15 cellular contexts compared by ENCODE assay signal in genomic region chrX:69361286-69361926, GRCh38.
DNase-seq lines count a peak whose midpoint lies in the region; ATAC-seq, FAIRE-seq and TF ChIP-seq lines count a peak whose summit lies in the region.
"Had no signal": no experiment of that assay in that cellular context is flagged by ENCODE, and none has a peak within 500 bp of the region (broad histone marks: within the 10 kb centered on the region; RNA-seq: fewer than 3 reads in every experiment).

No MANE protein-coding gene starts in this region.

- H2BK120ac ChIP-seq in IMR-90 (ENCODE audit: low read depth, low read length) = no peak overlapping the region

- H2AFZ ChIP-seq in IMR-90 (replicated peaks; ENCODE audit: low read length, poor library complexity) (no peak overlapping the region), keratinocyte (ENCODE audit: control insufficient read depth, low read length) (no peak overlapping the region)

- no peak for TF ChIP-seq CTCF in AG04449 (IDR thresholded peaks at IDR 0.05; ENCODE audit: insufficient read depth, low read length, missing control alignments)
- no peak for TF ChIP-seq CTCF in IMR-90 (conservative IDR thresholded peaks at IDR 0.05; ENCODE audit: low read depth, low read length)
- TF ChIP-seq CTCF in cardiac fibroblast (IDR thresholded peaks at IDR 0.05; ENCODE audit: low read depth, low read length) = no peak
- no peak for TF ChIP-seq CTCF in keratinocyte (optimal IDR thresholded peaks at IDR 0.05 in 1 of 3, IDR thresholded peaks at IDR 0.05 in 1 of 3, conservative IDR thresholded peaks at IDR 0.05 in 1 of 3; ENCODE audit: extremely low read depth in 1 of 3, insufficient read depth in 2 of 3, low read length in 3 of 3)
- TF ChIP-seq CTCF in GM13977 (IDR thresholded peaks at IDR 0.05; ENCODE audit: extremely low read depth, insufficient read depth, missing control alignments) = no peak

- POLR2A ChIA-PET in AG04449 (lab: Yijun Ruan, JAX) = interaction anchor here (1.3 kb wide), 1 partner anchor 532 kb away, joined by 6 read pairs; the partner anchor contains the start of gene EFNB1
- POLR2A ChIA-PET in IMR-90 (lab: Charles Lee; ENCODE audit: unreplicated experiment) = no interaction called here

- no peaks in the 10 kb centered on the region for H3K36me3 ChIP-seq in IMR-90 (ENCODE audit: control insufficient read depth, insufficient read depth, low read length)
- H3K36me3 ChIP-seq in keratinocyte (ENCODE audit: control insufficient read depth in 2 of 2, extremely low read depth in 1 of 2, insufficient read depth in 2 of 2, low read length in 2 of 2) = no peaks in the 10 kb centered on the region
- H3K36me3 ChIP-seq: spleen had no signal

- H3K9me3 ChIP-seq in IMR-90 (ENCODE audit: control insufficient read depth, insufficient read depth, low read length) = no peaks in the 10 kb centered on the region
- H3K9me3 ChIP-seq in keratinocyte (ENCODE audit: control insufficient read depth, low read depth, low read length) = no peaks in the 10 kb centered on the region
- H3K9me3 ChIP-seq: spleen had no signal

- no peak overlapping the region for H2BK20ac ChIP-seq in IMR-90 (ENCODE audit: low read depth, low read length)

- no peak overlapping the region for H3K4me3 ChIP-seq in AG04449 (ENCODE audit: low read depth, low read length)
- no peak overlapping the region for H3K4me3 ChIP-seq in IMR-90 (ENCODE audit: insufficient read depth, low read depth, low read length)
- H3K4me3 ChIP-seq in cardiac fibroblast (replicated peaks in 1 of 2; ENCODE audit: low read depth in 2 of 2, low read length in 2 of 2) = no peak overlapping the region
- H3K4me3 ChIP-seq in keratinocyte (ENCODE audit: control insufficient read depth in 2 of 3, extremely low read depth in 1 of 3, insufficient read depth in 2 of 3, low read depth in 1 of 3, low read length in 3 of 3) = no peak overlapping the region
- H3K4me3 ChIP-seq: lung, spleen had no signal

- in situ Hi-C loops in IMR-90 (cut with MboI; ENCODE audit: low sequenced_read_pairs) = no loop called here
- in situ Hi-C loops in GM13977 (cut with MboI; ENCODE audit: low pct_unique_long_range_greater_than_20kb, low sequenced_read_pairs, unreplicated experiment) = no loop called here

- H3K14ac ChIP-seq in IMR-90 (replicated peaks; ENCODE audit: low read depth, low read length) = no peak overlapping the region

- peak; percentile 71 for FAIRE-seq in keratinocyte (lab: Jason Lieb, UNC)
- FAIRE-seq: HepG2 had no signal

- DNase-seq in AG04449 (ENCODE audit: low read depth, low spot score) = peak; percentile 24
- DNase-seq in IMR-90 = peak; percentile 1
- peak; percentile 0 to 75 for DNase-seq in cardiac fibroblast (ENCODE audit: low read depth in 2 of 2)
- DNase-seq in keratinocyte (ENCODE audit: low read depth, low spot score) = no peak
- DNase-seq in GM13977 (ENCODE audit: low spot score) = no peak
- DNase-seq in GDM1 (lab: John Stamatoyannopoulos, UW) = no peak
- no peak for DNase-seq in NCI-H2107 treated with DMSO at 0.1 percent for 48 hours (lab: John Stamatoyannopoulos, UW; ENCODE audit: unreplicated experiment)
- DNase-seq: activated CD4-positive, alpha-beta T cell treated with anti-CD3 and anti-CD28 coated beads for 4 hours; COR-L47; NCI-H1092 treated with DMSO at 0.1 percent for 48 hours; spleen had no signal

- WGBS in IMR-90 (ENCODE audit: extremely low coverage in 2 of 2, insufficient read length in 1 of 2), 2 experiments = 33% methylated on average over 1 of the region's 6 CpGs; no CpG with 5 or more reads in 1 of the 2 experiments

- H3K79me1 ChIP-seq in IMR-90 (ENCODE audit: low read depth in 1 of 2, low read length in 2 of 2) = no peaks in the 10 kb centered on the region

- H3K4me1 ChIP-seq in IMR-90 (ENCODE audit: control insufficient read depth, insufficient read depth, low read length) (no peaks in the 10 kb centered on the region), keratinocyte (ENCODE audit: control insufficient read depth, extremely low read depth, insufficient read depth, low read length) (peaks cover 7% of the 10 kb centered on the region)
- H3K4me1 ChIP-seq: spleen had no signal

- H3K9me1 ChIP-seq in IMR-90 (ENCODE audit: insufficient read depth, low read length) (no peaks in the 10 kb centered on the region), keratinocyte (ENCODE audit: control insufficient read depth, extremely low read depth, insufficient read depth, low read length) (no peaks in the 10 kb centered on the region)

- no peak for TF ChIP-seq RAD21 in IMR-90 (IDR thresholded peaks at IDR 0.05; ENCODE audit: low read length)

- no peak overlapping the region for H3K27ac ChIP-seq in IMR-90 (ENCODE audit: insufficient read depth, low read length)
- H3K27ac ChIP-seq in keratinocyte (ENCODE audit: control insufficient read depth, insufficient read depth, low read length) = no peak overlapping the region
- H3K27ac ChIP-seq: spleen had no signal

- H3K18ac ChIP-seq in IMR-90 (ENCODE audit: low read depth, low read length) = no peak overlapping the region

- H2AK5ac ChIP-seq in IMR-90 (ENCODE audit: low read depth, low read length) = no peak overlapping the region

- no peak overlapping the region for H2BK5ac ChIP-seq in IMR-90 (ENCODE audit: low read depth, low read length, poor library complexity, severe bottlenecking)

- H3K56ac ChIP-seq in IMR-90 (ENCODE audit: extremely low read depth, insufficient read depth, low read length) = no peak overlapping the region

- intact Hi-C loops in IMR-90 (cut with micrococcal nuclease) = no loop called here

- no peaks in the 10 kb centered on the region for H3K79me2 ChIP-seq in keratinocyte (ENCODE audit: control insufficient read depth, insufficient read depth, low read length)

- TF ChIP-seq POLR2A in IMR-90 (IDR thresholded peaks at IDR 0.05; ENCODE audit: low read depth, low read length) = no peak

- BruUV-seq in IMR-90 (replicated peaks; lab: Mats Ljungman, UMichigan) = no TSS peak

- H4K20me1 ChIP-seq in IMR-90 (ENCODE audit: insufficient read depth, low read length) (no peaks in the 10 kb centered on the region), keratinocyte (ENCODE audit: control insufficient read depth, extremely low read depth, insufficient read depth, low read length) (no peaks in the 10 kb centered on the region)

- no peak overlapping the region for H3K4ac ChIP-seq in IMR-90 (ENCODE audit: low read depth, low read length)

- no peak overlapping the region for H4K91ac ChIP-seq in IMR-90 (ENCODE audit: insufficient read depth, low read depth, low read length)

- dilution Hi-C loops in IMR-90 (cut with HindIII; ENCODE audit: low sequenced_read_pairs, unreplicated experiment) (no loop called here), keratinocyte (cut with MboI; ENCODE audit: extremely low pct_ligation_motif_present, low sequenced_read_pairs) (no loop called here)

- ATAC-seq in IMR-90 (ENCODE audit: low read depth) = peak; percentile 42
- ATAC-seq in HG03095 (IDR thresholded peaks at IDR 0.05; ENCODE audit: unreplicated experiment) = no peak
- ATAC-seq: HepG2, Panc1 had no signal

- H3K27me3 ChIP-seq in IMR-90 (ENCODE audit: control insufficient read depth, insufficient read depth, low read length) = peaks cover 20% of the 10 kb centered on the region
- H3K27me3 ChIP-seq in keratinocyte (ENCODE audit: control insufficient read depth, extremely low read depth, insufficient read depth, low read length) = no peaks in the 10 kb centered on the region
- H3K27me3 ChIP-seq: spleen had no signal

- H3K23ac ChIP-seq in IMR-90 (ENCODE audit: low read depth, low read length) = no peak overlapping the region

- CTCF ChIA-PET in AG04449 (lab: Yijun Ruan, JAX) = interaction anchor here (0.9 kb wide), 1 partner anchor 539 kb away, joined by 3 read pairs; no protein-coding TSS in a partner anchor
- CTCF ChIA-PET in IMR-90 (lab: Yijun Ruan, JAX) = no interaction called here

- H3K9ac ChIP-seq in IMR-90 (ENCODE audit: low read depth, low read length) (no peak overlapping the region), keratinocyte (ENCODE audit: control insufficient read depth, extremely low read depth, insufficient read depth, low read length) (no peak overlapping the region)

- H4K8ac ChIP-seq in IMR-90 (ENCODE audit: low read depth in 2 of 2, low read length in 2 of 2) = no peak overlapping the region

- no peak overlapping the region for H4K5ac ChIP-seq in IMR-90 (ENCODE audit: low read depth, low read length)

- H3K4me2 ChIP-seq in IMR-90 (ENCODE audit: low read depth, low read length) = no peak overlapping the region
- no peak overlapping the region for H3K4me2 ChIP-seq in keratinocyte (ENCODE audit: control insufficient read depth, extremely low read depth, insufficient read depth, low read depth, low read length)

- no peak overlapping the region for H2BK15ac ChIP-seq in IMR-90 (ENCODE audit: low read depth, low read length)

- no peak overlapping the region for H2AK9ac ChIP-seq in IMR-90 (replicated peaks; ENCODE audit: low read depth, low read length, poor library complexity)

TF ChIP-seq in IMR-90, 13 proteins besides CTCF, POLR2A, EP300 and RAD21:
- TF ChIP-seq MAZ (IDR thresholded peaks at IDR 0.05; ENCODE audit: borderline replicate concordance, low read depth, low read length) = no peak
- TF ChIP-seq NFE2L2 (IDR thresholded peaks at IDR 0.05; ENCODE audit: low read depth, low read length) = no peak
- no peak for TF ChIP-seq RFX5 (IDR thresholded peaks at IDR 0.05; ENCODE audit: low read depth, low read length)
- no peak for TF ChIP-seq CHD1 (IDR thresholded peaks at IDR 0.05; ENCODE audit: low read depth, low read length)
- no peak for TF ChIP-seq CEBPB (IDR thresholded peaks at IDR 0.05; ENCODE audit: low read depth, low read length)
- TF ChIP-seq MAFK (IDR thresholded peaks at IDR 0.05; ENCODE audit: low read depth, low read length) = no peak
- TF ChIP-seq ELK1 (IDR thresholded peaks at IDR 0.05; ENCODE audit: borderline replicate concordance, low read depth, low read length) = no peak
- TF ChIP-seq MXI1 (IDR thresholded peaks at IDR 0.05; ENCODE audit: borderline replicate concordance, low read depth, low read length) = no peak
- TF ChIP-seq, protein P1, sequence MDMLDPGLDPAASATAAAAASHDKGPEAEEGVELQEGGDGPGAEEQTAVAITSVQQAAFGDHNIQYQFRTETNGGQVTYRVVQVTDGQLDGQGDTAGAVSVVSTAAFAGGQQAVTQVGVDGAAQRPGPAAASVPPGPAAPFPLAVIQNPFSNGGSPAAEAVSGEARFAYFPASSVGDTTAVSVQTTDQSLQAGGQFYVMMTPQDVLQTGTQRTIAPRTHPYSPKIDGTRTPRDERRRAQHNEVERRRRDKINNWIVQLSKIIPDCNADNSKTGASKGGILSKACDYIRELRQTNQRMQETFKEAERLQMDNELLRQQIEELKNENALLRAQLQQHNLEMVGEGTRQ (IDR thresholded peaks at IDR 0.05; ENCODE audit: low read depth, low read length) = no peak

Comparison
In these comparisons a context has a peak if more than half of its experiments do, and no peak if none do; other contexts are left out.
1. DNase-seq: peak in AG04449 (single experiment), IMR-90 (single experiment) and cardiac fibroblast (2 of 2); none in keratinocyte (single experiment), GM13977 (single experiment), GDM1 (single experiment) and NCI-H2107 treated with DMSO at 0.1 percent for 48 hours (single experiment).